Comparison of ENCODE assay signal across 14 cellular contexts in genomic region chr11:129115652-129116585, GRCh38.
DNase-seq lines count a peak whose midpoint lies in the region; ATAC-seq, FAIRE-seq and TF ChIP-seq lines count a peak whose summit lies in the region.
"Had no signal": no experiment of that assay in that cellular context is flagged by ENCODE, and none has a peak within 500 bp of the region (broad histone marks: within the 10 kb centered on the region; RNA-seq: fewer than 3 reads in every experiment).

No MANE protein-coding gene starts in this region.

- TF ChIP-seq CTCF in RWPE1 (conservative IDR thresholded peaks at IDR 0.05; ENCODE audit: low read depth) (no peak), fibroblast of lung (conservative IDR thresholded peaks at IDR 0.05 in 1 of 2, IDR thresholded peaks at IDR 0.05 in 1 of 2; ENCODE audit: low read depth in 1 of 2, low read length in 2 of 2) (no peak)

- no peak overlapping the region for H3K4me3 ChIP-seq in fibroblast of lung (replicated peaks in 1 of 4; ENCODE audit: control extremely low read depth in 1 of 4, insufficient read depth in 1 of 4, low read depth in 3 of 4, low read length in 4 of 4)
- H3K4me3 ChIP-seq: dorsolateral prefrontal cortex had no signal

- H3K27ac ChIP-seq in RWPE1 (no peak overlapping the region), fibroblast of lung (ENCODE audit: insufficient read depth, low read length) (peak overlapping the region; percentile 25)
- H3K27ac ChIP-seq: KMS-11 had no signal

- H2AFZ ChIP-seq in fibroblast of lung (ENCODE audit: low read length), result no peak overlapping the region

- DNase-seq in EL, result peak; percentile 46
- DNase-seq in RWPE1 (ENCODE audit: low spot score), result peak; percentile 3
- DNase-seq in fibroblast of lung (ENCODE audit: low read depth in 2 of 2), result peak; percentile 73 to 79
- DNase-seq in putamen (ENCODE audit: low spot score), result peak; percentile 17
- no peak for DNase-seq in HTR-8/SVneo (ENCODE audit: insufficient read length, low spot score)
- no peak for DNase-seq in DMS53 (lab: John Stamatoyannopoulos, UW)
- no peak for DNase-seq in NCI-H82 (lab: John Stamatoyannopoulos, UW)
- DNase-seq: DMS 273 treated with DMSO at 0.1 percent for 48 hours, dorsolateral prefrontal cortex, NCI-H2171, SHP77 had no signal

- H3K9ac ChIP-seq in fibroblast of lung (ENCODE audit: insufficient read depth, low read length), result no peak overlapping the region
- H3K9ac ChIP-seq: KMS-11 had no signal

- H3K9me3 ChIP-seq in fibroblast of lung (ENCODE audit: control insufficient read depth, insufficient read depth, low read depth, low read length), result no peaks in the 10 kb centered on the region

- no peaks in the 10 kb centered on the region for H3K36me3 ChIP-seq in fibroblast of lung (ENCODE audit: control insufficient read depth, insufficient read depth, low read length)

- POLR2A ChIA-PET in RWPE1 (lab: Yijun Ruan, JAX; ENCODE audit: low non-redundant PET), result no interaction called here

- H3K79me2 ChIP-seq in fibroblast of lung (ENCODE audit: control insufficient read depth, insufficient read depth, low read length), result no peaks in the 10 kb centered on the region

- no peak for FAIRE-seq in HTR-8/SVneo (lab: Jason Lieb, UNC)
- FAIRE-seq: GM18507 had no signal

- no peak for ATAC-seq in GM21367 (IDR thresholded peaks at IDR 0.05; ENCODE audit: unreplicated experiment)

- peaks cover 5% of the 10 kb centered on the region for H3K4me1 ChIP-seq in fibroblast of lung (ENCODE audit: control insufficient read depth, extremely low read depth, insufficient read depth, low read length)

- no peaks in the 10 kb centered on the region for H4K20me1 ChIP-seq in fibroblast of lung (ENCODE audit: control insufficient read depth, extremely low read depth, insufficient read depth, low read length)

- peak overlapping the region; percentile 37 for H3K4me2 ChIP-seq in fibroblast of lung (ENCODE audit: extremely low read depth, insufficient read depth, low read length)
- H3K4me2 ChIP-seq: KMS-11 had no signal

- H3K27me3 ChIP-seq in fibroblast of lung (ENCODE audit: control insufficient read depth, insufficient read depth, low read length), result no peaks in the 10 kb centered on the region
- H3K27me3 ChIP-seq: dorsolateral prefrontal cortex had no signal

- CTCF ChIA-PET in RWPE1 (lab: Yijun Ruan, JAX), result no interaction called here

Comparison
In these comparisons a context has a peak if more than half of its experiments do, and no peak if none do; other contexts are left out.
1. DNase-seq: peak in EL (single experiment), RWPE1 (single experiment), fibroblast of lung (2 of 2) and putamen (single experiment); none in HTR-8/SVneo (single experiment), DMS53 (single experiment) and NCI-H82 (single experiment).